ENCODE assay signal across 27 cellular contexts in the genomic region with DNA sequence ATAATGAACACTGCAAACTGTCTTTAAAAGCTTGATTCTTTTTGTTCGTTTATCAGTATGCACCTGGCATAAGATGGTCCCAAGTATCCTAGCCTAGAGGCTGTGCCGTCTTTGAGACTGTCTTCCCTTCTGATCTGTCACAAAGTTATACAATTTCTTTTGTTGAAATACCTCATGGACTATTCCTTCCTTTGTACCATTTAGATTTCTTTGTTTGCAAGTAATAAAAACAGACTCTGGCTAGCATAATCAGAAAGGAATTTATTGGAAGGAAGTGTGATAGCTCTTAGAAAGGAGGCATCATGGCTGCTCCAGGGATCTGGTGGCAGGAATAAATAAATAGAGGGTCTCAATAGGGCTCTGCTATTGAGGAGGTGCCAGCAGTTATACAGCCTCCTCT.
DNase-seq lines count a peak whose midpoint lies in the region; ATAC-seq, FAIRE-seq and TF ChIP-seq lines count a peak whose summit lies in the region.
"Had no signal": no experiment of that assay in that cellular context is flagged by ENCODE, and none has a peak within 500 bp of the region (broad histone marks: within the 10 kb centered on the region; RNA-seq: fewer than 3 reads in every experiment).

No MANE protein-coding gene starts in this region.

- H3K79me2 ChIP-seq in astrocyte (ENCODE audit: insufficient read depth, low read length) (no peaks in the 10 kb centered on the region), fibroblast of lung (ENCODE audit: control insufficient read depth, insufficient read depth, low read length) (no peaks in the 10 kb centered on the region)

- H3K27me3 ChIP-seq in astrocyte (ENCODE audit: insufficient read depth, low read length): no peaks in the 10 kb centered on the region
- no peaks in the 10 kb centered on the region for H3K27me3 ChIP-seq in fibroblast of lung (ENCODE audit: control insufficient read depth, insufficient read depth, low read length)
- H3K27me3 ChIP-seq: MG63 had no signal

- no peaks in the 10 kb centered on the region for H3K27me3 Mint-ChIP-seq in astrocyte (ENCODE audit: low read depth, unreplicated experiment)
- H3K27me3 Mint-ChIP-seq in stimulated activated memory B cell treated with anti-CD40 and anti-IgM and Interleukin-4, amounts not matched to agents 10 μg/mL and 1 μg/mL and 100 μg/mL, for 72 hours: no peaks in the 10 kb centered on the region
- no peaks in the 10 kb centered on the region for H3K27me3 Mint-ChIP-seq in activated T-cell treated with anti-CD3 and anti-CD28 coated beads, Interleukin-2, amount 50 U/mL, for 24 hours
- H3K27me3 Mint-ChIP-seq: CD8-positive, alpha-beta memory T cell; IgD-negative memory B cell had no signal

- H3K9me3 ChIP-seq in astrocyte (ENCODE audit: insufficient read depth, low read depth, low read length) (no peaks in the 10 kb centered on the region), fibroblast of lung (ENCODE audit: control insufficient read depth, insufficient read depth, low read depth, low read length) (no peaks in the 10 kb centered on the region), mucosa of descending colon (no peaks in the 10 kb centered on the region)
- H3K9me3 ChIP-seq: HAP-1, MG63 had no signal

- H3K27ac Mint-ChIP-seq in astrocyte (ENCODE audit: unreplicated experiment): no peak overlapping the region
- H3K27ac Mint-ChIP-seq in stimulated activated memory B cell treated with anti-CD40 and anti-IgM and Interleukin-4, amounts not matched to agents 10 μg/mL and 1 μg/mL and 100 μg/mL, for 72 hours: peak overlapping the region; percentile 6
- no peak overlapping the region for H3K27ac Mint-ChIP-seq in activated T-cell treated with anti-CD3 and anti-CD28 coated beads, Interleukin-2, amount 50 U/mL, for 24 hours
- H3K27ac Mint-ChIP-seq: CD8-positive, alpha-beta memory T cell; IgD-negative memory B cell had no signal

- H3K4me3 Mint-ChIP-seq in astrocyte (ENCODE audit: unreplicated experiment): no peak overlapping the region
- H3K4me3 Mint-ChIP-seq in stimulated activated memory B cell treated with anti-CD40 and anti-IgM and Interleukin-4, amounts not matched to agents 10 μg/mL and 1 μg/mL and 100 μg/mL, for 72 hours: no peak overlapping the region
- H3K4me3 Mint-ChIP-seq in activated T-cell treated with anti-CD3 and anti-CD28 coated beads, Interleukin-2, amount 50 U/mL, for 24 hours: no peak overlapping the region
- H3K4me3 Mint-ChIP-seq: CD8-positive, alpha-beta memory T cell had no signal

- H3K27ac ChIP-seq in astrocyte (ENCODE audit: low read depth, low read length) (no peak overlapping the region), fibroblast of lung (ENCODE audit: insufficient read depth, low read length) (no peak overlapping the region)
- H3K27ac ChIP-seq: HL-60 had no signal

- H3K4me2 ChIP-seq in astrocyte (ENCODE audit: low read length) (no peak overlapping the region), fibroblast of lung (ENCODE audit: extremely low read depth, insufficient read depth, low read length) (no peak overlapping the region)

- H3K4me1 ChIP-seq in astrocyte (ENCODE audit: insufficient read depth, low read length): no peaks in the 10 kb centered on the region
- no peaks in the 10 kb centered on the region for H3K4me1 ChIP-seq in fibroblast of lung (ENCODE audit: control insufficient read depth, extremely low read depth, insufficient read depth, low read length)
- no peaks in the 10 kb centered on the region for H3K4me1 ChIP-seq in mucosa of descending colon (ENCODE audit: low read depth)
- H3K4me1 ChIP-seq: HAP-1 had no signal

- FAIRE-seq in astrocyte (lab: Jason Lieb, UNC): no peak
- FAIRE-seq: GM12891, GM18507, HTR-8/SVneo, RCC 7860 had no signal

- peaks cover 1% of the 10 kb centered on the region for H3K9me3 Mint-ChIP-seq in astrocyte (ENCODE audit: unreplicated experiment)
- no peaks in the 10 kb centered on the region for H3K9me3 Mint-ChIP-seq in stimulated activated memory B cell treated with anti-CD40 and anti-IgM and Interleukin-4, amounts not matched to agents 10 μg/mL and 1 μg/mL and 100 μg/mL, for 72 hours
- H3K9me3 Mint-ChIP-seq in activated T-cell treated with anti-CD3 and anti-CD28 coated beads, Interleukin-2, amount 50 U/mL, for 24 hours: no peaks in the 10 kb centered on the region

- ATAC-seq in mucosa of descending colon (peak; percentile 84), HG02678 (IDR thresholded peaks at IDR 0.05; ENCODE audit: unreplicated experiment) (no peak)
- no peak for ATAC-seq in stimulated activated memory B cell treated with anti-CD40 and anti-IgM and Interleukin-4, amounts not matched to agents 10 μg/mL and 1 μg/mL and 100 μg/mL, for 72 hours
- ATAC-seq: Right ventricle myocardium inferior had no signal

- no peak for TF ChIP-seq CTCF in astrocyte (IDR thresholded peaks at IDR 0.05; ENCODE audit: insufficient read depth, low read depth, low read length)
- no peak for TF ChIP-seq CTCF in fibroblast of lung (conservative IDR thresholded peaks at IDR 0.05 in 1 of 2, IDR thresholded peaks at IDR 0.05 in 1 of 2; ENCODE audit: low read depth in 1 of 2, low read length in 2 of 2)
- TF ChIP-seq CTCF in mucosa of descending colon (IDR thresholded peaks at IDR 0.05): no peak

- intact Hi-C loops in mucosa of descending colon (cut with DNase I, micrococcal nuclease): no loop called here

- H3K4me3 ChIP-seq in astrocyte (ENCODE audit: insufficient read depth, low read depth, low read length): no peak overlapping the region
- no peak overlapping the region for H3K4me3 ChIP-seq in fibroblast of lung (replicated peaks in 1 of 4; ENCODE audit: control extremely low read depth in 1 of 4, insufficient read depth in 1 of 4, low read depth in 3 of 4, low read length in 4 of 4)
- no peak overlapping the region for H3K4me3 ChIP-seq in mucosa of descending colon
- H3K4me3 ChIP-seq: HAP-1, MG63 had no signal

- H3K9ac ChIP-seq in astrocyte (ENCODE audit: low read length) (no peak overlapping the region), fibroblast of lung (ENCODE audit: insufficient read depth, low read length) (no peak overlapping the region)

- DNase-seq in astrocyte (ENCODE audit: low read depth) (peak; percentile 14), fibroblast of lung (ENCODE audit: low read depth in 2 of 2) (peak; percentile 3 to 15), mucosa of descending colon (no peak), anterior cingulate cortex (lab: John Stamatoyannopoulos, UW) (no peak), NCI-H2171 (lab: John Stamatoyannopoulos, UW) (no peak)
- no peak for DNase-seq in activated T-cell treated with anti-CD3 and anti-CD28 coated beads, Interleukin-2, amount 50 U/mL, for 24 hours
- DNase-seq: ACHN; C1 segment of cervical spinal cord; CD8-positive, alpha-beta memory T cell; DMS53; Kasumi-1; MG63; NCI-H1048; NCI-H1436 treated with DMSO at 0.1 percent for 48 hours; NCI-H2029; NCI-H446; NCI-H69 had no signal

- no peaks in the 10 kb centered on the region for H4K20me1 ChIP-seq in astrocyte (ENCODE audit: insufficient read depth, low read length)
- H4K20me1 ChIP-seq in fibroblast of lung (ENCODE audit: control insufficient read depth, extremely low read depth, insufficient read depth, low read length): no peaks in the 10 kb centered on the region

- H2AFZ ChIP-seq in astrocyte (ENCODE audit: low read depth, low read length): peak overlapping the region; percentile 29
- no peak overlapping the region for H2AFZ ChIP-seq in fibroblast of lung (ENCODE audit: low read length)

- H3K36me3 Mint-ChIP-seq in astrocyte (ENCODE audit: low read depth, unreplicated experiment): no peaks in the 10 kb centered on the region
- no peaks in the 10 kb centered on the region for H3K36me3 Mint-ChIP-seq in stimulated activated memory B cell treated with anti-CD40 and anti-IgM and Interleukin-4, amounts not matched to agents 10 μg/mL and 1 μg/mL and 100 μg/mL, for 72 hours
- no peaks in the 10 kb centered on the region for H3K36me3 Mint-ChIP-seq in activated T-cell treated with anti-CD3 and anti-CD28 coated beads, Interleukin-2, amount 50 U/mL, for 24 hours (ENCODE audit: low read depth)

- H3K36me3 ChIP-seq in astrocyte (ENCODE audit: insufficient read depth, low read length): no peaks in the 10 kb centered on the region
- no peaks in the 10 kb centered on the region for H3K36me3 ChIP-seq in fibroblast of lung (ENCODE audit: control insufficient read depth, insufficient read depth, low read length)
- no peaks in the 10 kb centered on the region for H3K36me3 ChIP-seq in mucosa of descending colon (ENCODE audit: low read depth)
- H3K36me3 ChIP-seq: HAP-1, MG63 had no signal

- no peaks in the 10 kb centered on the region for H3K4me1 Mint-ChIP-seq in astrocyte (ENCODE audit: low read depth, unreplicated experiment)
- H3K4me1 Mint-ChIP-seq in stimulated activated memory B cell treated with anti-CD40 and anti-IgM and Interleukin-4, amounts not matched to agents 10 μg/mL and 1 μg/mL and 100 μg/mL, for 72 hours: peaks cover 21% of the 10 kb centered on the region
- H3K4me1 Mint-ChIP-seq in activated T-cell treated with anti-CD3 and anti-CD28 coated beads, Interleukin-2, amount 50 U/mL, for 24 hours (ENCODE audit: low read depth): no peaks in the 10 kb centered on the region
- H3K4me1 Mint-ChIP-seq: CD8-positive, alpha-beta memory T cell had no signal

Comparison
In these comparisons a context has a peak if more than half of its experiments do, and no peak if none do; other contexts are left out.
1. DNase-seq: peak in astrocyte (single experiment) and fibroblast of lung (2 of 2); none in mucosa of descending colon (0 of 3), activated T-cell treated with anti-CD3 and anti-CD28 coated beads, Interleukin-2, amount 50 U/mL, for 24 hours (single experiment), anterior cingulate cortex (0 of 58) and NCI-H2171 (single experiment).